Comparison of ENCODE assay signal across 20 cellular contexts in the genomic region with DNA sequence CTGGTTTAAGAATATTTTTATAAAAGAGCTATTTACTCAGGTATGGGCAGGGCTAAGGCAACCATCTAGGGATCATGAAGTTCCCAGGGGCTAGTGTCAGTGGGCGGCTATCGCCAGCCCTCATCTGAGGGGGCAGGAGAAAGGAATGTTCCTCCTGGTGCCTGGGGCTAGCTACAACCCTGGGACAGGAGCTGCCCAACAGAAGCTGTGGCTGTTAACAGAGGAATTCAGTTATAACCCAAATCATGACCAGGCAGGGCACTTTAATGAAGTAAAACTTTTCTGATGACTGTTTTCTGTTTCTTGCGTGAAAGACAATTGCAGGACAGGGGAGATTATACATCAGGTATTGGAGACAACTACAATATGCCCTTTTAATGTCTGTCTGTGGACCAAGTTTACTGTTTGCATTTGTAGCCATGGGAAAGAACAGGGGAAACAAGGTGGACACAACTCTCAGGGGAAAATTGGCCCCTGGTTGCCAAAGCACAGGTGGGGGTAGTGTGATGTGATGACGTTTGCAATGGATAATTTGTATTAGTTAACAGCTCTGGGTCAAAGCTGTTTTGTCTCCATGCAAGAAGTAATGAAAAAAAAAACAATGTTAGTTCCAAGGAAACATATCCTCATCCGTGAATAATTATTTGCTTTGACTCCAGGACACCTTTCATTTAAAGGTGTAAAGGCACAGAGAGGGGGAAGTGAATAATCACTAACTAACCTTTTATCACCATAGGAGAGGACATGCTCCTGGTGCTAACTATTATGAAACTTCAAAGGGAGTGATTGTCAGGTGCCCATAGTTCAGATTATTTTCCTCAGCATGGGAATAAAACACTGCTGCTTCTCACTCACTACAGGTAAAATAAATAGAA.
A peak's percentile ranks its signal among the peaks of the same experiment; 100 is the strongest.
DNase-seq lines count a peak whose midpoint lies in the region; ATAC-seq and TF ChIP-seq lines count a peak whose summit lies in the region.
"Had no signal": no experiment of that assay in that cellular context is flagged by ENCODE, and none has a peak within 500 bp of the region (broad histone marks: within the 10 kb centered on the region; RNA-seq: fewer than 3 reads in every experiment).

No MANE protein-coding gene starts in this region.

- H3K4me1 Mint-ChIP-seq in osteocyte (ENCODE audit: unreplicated experiment) = peaks cover 34% of the 10 kb centered on the region

- CTCF ChIA-PET in mammary epithelial cell (lab: Charles Lee; ENCODE audit: low non-redundant PET) = interaction anchor here (0.6 kb wide), 1 partner anchor 175 kb away, joined by 3 read pairs; no protein-coding TSS in a partner anchor

- peak overlapping the region; percentile 65 for H2AFZ ChIP-seq in mammary epithelial cell (ENCODE audit: low read depth, low read length)
- H2AFZ ChIP-seq: hepatocyte had no signal

- H3K27me3 Mint-ChIP-seq in osteocyte (ENCODE audit: unreplicated experiment) = no peaks in the 10 kb centered on the region

- H3K27ac ChIP-seq in mammary epithelial cell (ENCODE audit: insufficient read depth, low read depth, low read length) = peak overlapping the region; percentile 43
- H3K27ac ChIP-seq: hepatocyte, HL-60 had no signal

- H3K27me3 ChIP-seq in mammary epithelial cell (ENCODE audit: insufficient read depth, low read length) = no peaks in the 10 kb centered on the region
- H3K27me3 ChIP-seq: hepatocyte had no signal

- H3K27ac Mint-ChIP-seq in osteocyte (ENCODE audit: unreplicated experiment) = peak overlapping the region; percentile 33

- H3K9ac ChIP-seq in mammary epithelial cell (ENCODE audit: insufficient read depth, low read length) = peak overlapping the region; percentile 21

- in situ Hi-C loops in mammary epithelial cell (cut with MboI; ENCODE audit: low sequenced_read_pairs in 2 of 2) = no loop called here

- no peak overlapping the region for H3K4me3 ChIP-seq in mammary epithelial cell (replicated peaks in 1 of 3; ENCODE audit: insufficient read depth in 1 of 3, low read depth in 2 of 3, low read length in 3 of 3)
- H3K4me3 ChIP-seq: hepatocyte had no signal

- peaks cover 26% of the 10 kb centered on the region for H3K4me1 ChIP-seq in mammary epithelial cell (ENCODE audit: insufficient read depth, low read length)

- WGBS in mammary epithelial cell (ENCODE audit: low coverage, missing lambda C conversion rate) = 5% methylated on average over 5 of the region's 5 CpGs

- H3K4me2 ChIP-seq in mammary epithelial cell (ENCODE audit: insufficient read depth, low read depth, low read length) = peak overlapping the region; percentile 23
- H3K4me2 ChIP-seq: hepatocyte had no signal

- no peak overlapping the region for H3K4me3 Mint-ChIP-seq in osteocyte (ENCODE audit: unreplicated experiment)

- no peaks in the 10 kb centered on the region for H3K9me3 Mint-ChIP-seq in osteocyte (ENCODE audit: unreplicated experiment)

- DNase-seq in ELF-1 (ENCODE audit: low read depth, low spot score) (peak; percentile 88), NCI-H226 (peak; percentile 41), mammary epithelial cell (peak; percentile 85), osteocyte (ENCODE audit: extremely low spot score, unreplicated experiment) (no peak), SW480 (ENCODE audit: low spot score) (no peak), DMS79 treated with DMSO at 0.1 percent for 48 hours (lab: John Stamatoyannopoulos, UW) (no peak), NCI-H1436 treated with DMSO at 0.1 percent for 48 hours (lab: John Stamatoyannopoulos, UW) (no peak)
- DNase-seq: activated CD4-positive, alpha-beta T cell treated with anti-CD3 and anti-CD28 coated beads for 4 hours; activated CD8-positive, alpha-beta memory T cell treated with anti-CD3 and anti-CD28 coated beads, Interleukin-2, amount 50 U/mL, for 4 hours; activated gamma-delta T cell; amygdala; KBM-7; left cardiac atrium; NCI-H1105; SHP77; stimulated activated CD4-positive, alpha-beta T cell treated with anti-CD3 and anti-CD28 coated beads, Interleukin-2, amount 100 ng/mL, for 48 hours; T-helper 2 cell had no signal

- H3K79me2 ChIP-seq in mammary epithelial cell (ENCODE audit: insufficient read depth, low read length) = no peaks in the 10 kb centered on the region
- H3K79me2 ChIP-seq: hepatocyte had no signal

- dilution Hi-C loops in mammary epithelial cell (cut with HindIII; ENCODE audit: low sequenced_read_pairs) = no loop called here

- intact Hi-C loops in mammary epithelial cell (cut with micrococcal nuclease) = no loop called here

- H3K36me3 ChIP-seq in mammary epithelial cell (ENCODE audit: insufficient read depth, low read length) = no peaks in the 10 kb centered on the region

- no peaks in the 10 kb centered on the region for H3K9me3 ChIP-seq in mammary epithelial cell (replicated peaks; ENCODE audit: insufficient read depth, low read length)

- H4K20me1 ChIP-seq in mammary epithelial cell (ENCODE audit: insufficient read depth, low read length) = no peaks in the 10 kb centered on the region

- H3K36me3 Mint-ChIP-seq in osteocyte (ENCODE audit: unreplicated experiment) = no peaks in the 10 kb centered on the region

- ATAC-seq in HG02885 (IDR thresholded peaks at IDR 0.05; ENCODE audit: poor library complexity, unreplicated experiment) = no peak
- ATAC-seq: left cardiac atrium had no signal

- no TSS peak for BruUV-seq in mammary epithelial cell (replicated peaks; lab: Mats Ljungman, UMichigan)

- TF ChIP-seq CTCF in mammary epithelial cell (conservative IDR thresholded peaks at IDR 0.05 in 1 of 2, IDR thresholded peaks at IDR 0.05 in 1 of 2; ENCODE audit: extremely low read depth in 1 of 2, insufficient read depth in 1 of 2, low read depth in 1 of 2, low read length in 2 of 2) (no peak), osteocyte (IDR thresholded peaks at IDR 0.05) (no peak)

Comparison
In these comparisons a context has a peak if more than half of its experiments do, and no peak if none do; other contexts are left out.
1. DNase-seq: peak in ELF-1 (single experiment), NCI-H226 (single experiment) and mammary epithelial cell (single experiment); none in osteocyte (single experiment), SW480 (single experiment), DMS79 treated with DMSO at 0.1 percent for 48 hours (single experiment) and NCI-H1436 treated with DMSO at 0.1 percent for 48 hours (single experiment).